Comparison of ENCODE assay signal across 4 cellular contexts in the genomic region with DNA sequence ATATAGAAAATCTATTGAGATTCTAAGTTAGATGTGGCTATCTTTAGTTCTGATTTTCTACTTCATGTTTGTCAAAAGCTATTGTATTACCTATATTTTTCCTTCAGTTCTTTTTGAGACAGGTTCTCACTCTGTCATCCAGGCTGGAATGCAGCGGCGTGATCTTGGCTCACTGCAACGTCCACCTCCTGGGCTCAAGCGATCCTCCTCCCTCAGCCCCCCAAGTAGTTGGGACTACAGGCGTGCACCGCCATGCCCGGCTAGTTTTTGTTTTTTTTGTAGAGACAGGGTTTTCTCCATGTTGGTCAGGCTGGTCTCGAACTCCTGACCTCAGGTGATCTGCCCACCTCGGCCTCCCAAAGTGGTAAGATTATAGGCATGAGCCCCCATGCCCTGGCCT.
A peak's percentile ranks its signal among the peaks of the same experiment; 100 is the strongest.
DNase-seq lines count a peak whose midpoint lies in the region; ATAC-seq and TF ChIP-seq lines count a peak whose summit lies in the region.
"Not testable (repeated sequence)": the region's sequence is repeated elsewhere in the genome, so short reads cannot be mapped to it uniquely, and the experiment has no call there.

No MANE protein-coding gene starts in this region.

- not testable (repeated sequence) for H3K9ac ChIP-seq in PC-3 (ENCODE audit: low read length)

- H3K27me3 Mint-ChIP-seq in activated T-helper 17 cell treated with anti-CD3 and anti-CD28 coated beads, Interleukin-2, amount 50 U/mL, for 72 hours = not testable (repeated sequence)

- not testable (repeated sequence) for H3F3A ChIP-seq in PC-3 (ENCODE audit: low read length, unreplicated experiment)

- H3K27ac Mint-ChIP-seq in activated T-helper 17 cell treated with anti-CD3 and anti-CD28 coated beads, Interleukin-2, amount 50 U/mL, for 72 hours = peak overlapping the region; percentile 39

- H3K27ac ChIP-seq in PC-3 (ENCODE audit: low read length) = not testable (repeated sequence)

- H3K9me3 Mint-ChIP-seq in activated T-helper 17 cell treated with anti-CD3 and anti-CD28 coated beads, Interleukin-2, amount 50 U/mL, for 72 hours = not testable (repeated sequence)

- not testable (repeated sequence) for DNase-seq in PC-3
- DNase-seq in cardiac septum (ENCODE audit: low spot score) (peak; percentile 17), posterior vena cava (ENCODE audit: low spot score) (peak; percentile 58)

- H3K4me3 ChIP-seq in PC-3 (ENCODE audit: low read length) = not testable (repeated sequence)

- not testable (repeated sequence) for TF ChIP-seq CTCF in PC-3 (conservative IDR thresholded peaks at IDR 0.05; ENCODE audit: low read depth, low read length)

- BruUV-seq in PC-3 (replicated peaks; lab: Mats Ljungman, UMichigan) = TSS peak; percentile 25

- not testable (repeated sequence) for ATAC-seq in PC-3; activated T-helper 17 cell treated with anti-CD3 and anti-CD28 coated beads, Interleukin-2, amount 50 U/mL, for 72 hours (replicated peaks)

- H2AFZ ChIP-seq in PC-3 (ENCODE audit: low read length) = not testable (repeated sequence)

- not testable (repeated sequence) for H4K20me1 ChIP-seq in PC-3 (ENCODE audit: low read length)

- not testable (repeated sequence) for H3K9me3 ChIP-seq in PC-3 (ENCODE audit: low read length)

- POLR2A ChIA-PET in PC-3 (lab: Charles Lee; ENCODE audit: unreplicated experiment) = not testable (repeated sequence)

- not testable (repeated sequence) for H3K27me3 ChIP-seq in PC-3 (ENCODE audit: low read length)

- CTCF ChIA-PET in PC-3 (lab: Charles Lee) = not testable (repeated sequence)

- not testable (repeated sequence) for H3K9me2 ChIP-seq in PC-3 (replicated peaks; ENCODE audit: low read length)

- peaks cover 28% of the 10 kb centered on the region; the same call in 1 of the 2 replicates for H3K36me3 ChIP-seq in PC-3 (ENCODE audit: low read depth, low read length)

- intact Hi-C loops in PC-3 (cut with micrococcal nuclease); cardiac septum (cut with DNase I); posterior vena cava (cut with DNase I): not testable (repeated sequence)

- not testable (repeated sequence) for H3K79me2 ChIP-seq in PC-3 (ENCODE audit: low read length)

- not testable (repeated sequence) for H3K4me3 Mint-ChIP-seq in activated T-helper 17 cell treated with anti-CD3 and anti-CD28 coated beads, Interleukin-2, amount 50 U/mL, for 72 hours

- H3K4me2 ChIP-seq in PC-3 (ENCODE audit: low read length) = not testable (repeated sequence)

- H3K4me1 Mint-ChIP-seq in activated T-helper 17 cell treated with anti-CD3 and anti-CD28 coated beads, Interleukin-2, amount 50 U/mL, for 72 hours = not testable (repeated sequence)

- H3K36me3 Mint-ChIP-seq in activated T-helper 17 cell treated with anti-CD3 and anti-CD28 coated beads, Interleukin-2, amount 50 U/mL, for 72 hours (ENCODE audit: low read depth) = peaks cover 83% of the 10 kb centered on the region

- H3K4me1 ChIP-seq in PC-3 (ENCODE audit: insufficient read depth, low read length) = not testable (repeated sequence)
